ENCODE assay signal across 8 cellular contexts in genomic region chr16:85245307-85246172, GRCh38.
DNase-seq lines count a peak whose midpoint lies in the region; ATAC-seq and TF ChIP-seq lines count a peak whose summit lies in the region.

No MANE protein-coding gene starts in this region.

- no peak overlapping the region for H3K4me3 ChIP-seq in right cardiac atrium (ENCODE audit: low read length)
- no peak overlapping the region for H3K4me3 ChIP-seq in smooth muscle cell

- H3F3A ChIP-seq in smooth muscle cell (ENCODE audit: low read depth): no peaks in the 10 kb centered on the region

- no peak overlapping the region for H2AFZ ChIP-seq in smooth muscle cell (ENCODE audit: low read depth)

- DNase-seq in DMS53 (lab: John Stamatoyannopoulos, UW) (peak; percentile 77), LHCN-M2 (ENCODE audit: low read depth) (peak; percentile 68), amygdala (lab: John Stamatoyannopoulos, UW) (peak in 34 of 56 donors; percentile 5 to 60 (median 27)), right cardiac atrium (peak; percentile 68 to 87 (median 83)), smooth muscle cell (lab: John Stamatoyannopoulos, UW; ENCODE audit: unreplicated experiment) (peak; percentile 28)

- intact Hi-C loops in right cardiac atrium (cut with DNase I): loop anchor here in 3 of 4 donors (5.0 to 10.0 kb wide), 2 partner anchors 131 to 133 kb away; partner anchors contain the start of gene CIBAR2 (in 3 of the 3)

- H3K27me3 ChIP-seq in right cardiac atrium (ENCODE audit: control insufficient read depth, insufficient read depth): no peaks in the 10 kb centered on the region
- no peaks in the 10 kb centered on the region for H3K27me3 ChIP-seq in smooth muscle cell (ENCODE audit: low read depth)

- H3K9me3 ChIP-seq in right cardiac atrium (ENCODE audit: control insufficient read depth, low read length) (no peaks in the 10 kb centered on the region), smooth muscle cell (replicated peaks; ENCODE audit: low read depth) (no peaks in the 10 kb centered on the region)

- no peak overlapping the region for H3K9ac ChIP-seq in smooth muscle cell (ENCODE audit: low read depth)

- TF ChIP-seq CTCF in smooth muscle cell (IDR thresholded peaks at IDR 0.05; ENCODE audit: borderline replicate concordance, insufficient read depth, poor library complexity, severe bottlenecking): peak; percentile 84

- peaks cover 7% of the 10 kb centered on the region for H3K79me2 ChIP-seq in smooth muscle cell (ENCODE audit: low read depth)

- no peak overlapping the region for H3K27ac ChIP-seq in right cardiac atrium (ENCODE audit: low read length)
- no peak overlapping the region for H3K27ac ChIP-seq in smooth muscle cell (ENCODE audit: low read depth)

- H3K4me1 ChIP-seq in right cardiac atrium (ENCODE audit: control insufficient read depth, insufficient read depth, low read length) (no peaks in the 10 kb centered on the region), smooth muscle cell (ENCODE audit: low read depth) (peaks cover 6% of the 10 kb centered on the region)

- no peak overlapping the region for H3K4me2 ChIP-seq in smooth muscle cell

- 22% methylated on average over 24 of the region's 24 CpGs for WGBS in right cardiac atrium
- 33% methylated on average over 23 of the region's 24 CpGs for WGBS in smooth muscle cell (ENCODE audit: low lambda C conversion rate)

- no peaks in the 10 kb centered on the region for H3K36me3 ChIP-seq in smooth muscle cell (ENCODE audit: low read depth)

- peaks cover 44% of the 10 kb centered on the region for H4K20me1 ChIP-seq in smooth muscle cell (ENCODE audit: low read depth)

- ATAC-seq in SK-N-SH treated with all-trans-retinoic acid at 6 μM for 48 hours: peak; percentile 88
- peak; percentile 61 to 64 for ATAC-seq in right cardiac atrium
- no peak for ATAC-seq in HG02970 (IDR thresholded peaks at IDR 0.05; ENCODE audit: low FRiP score, unreplicated experiment)
- ATAC-seq in HG02973 (IDR thresholded peaks at IDR 0.05; ENCODE audit: unreplicated experiment): no peak

TF ChIP-seq in SK-N-SH treated with all-trans-retinoic acid at 6 μM for 48 hours, 23 proteins besides CTCF, POLR2A, EP300 and RAD21:
- no peak for TF ChIP-seq PATZ1 (CRISPR knock-in tag; IDR thresholded peaks at IDR 0.05; ENCODE audit: borderline replicate concordance)
- TF ChIP-seq OSR1 (CRISPR knock-in tag; IDR thresholded peaks at IDR 0.05): no peak
- TF ChIP-seq CREB5 (CRISPR knock-in tag; IDR thresholded peaks at IDR 0.05; ENCODE audit: low read depth): no peak
- no peak for TF ChIP-seq ZC3H10 (CRISPR knock-in tag; IDR thresholded peaks at IDR 0.05)
- no peak for TF ChIP-seq CSDC2 (CRISPR knock-in tag; IDR thresholded peaks at IDR 0.05)
- TF ChIP-seq ZFP30 (CRISPR knock-in tag; IDR thresholded peaks at IDR 0.05): no peak
- no peak for TF ChIP-seq PPARA (CRISPR knock-in tag; IDR thresholded peaks at IDR 0.05; ENCODE audit: borderline replicate concordance)
- TF ChIP-seq RARB (CRISPR knock-in tag; IDR thresholded peaks at IDR 0.05): no peak
- TF ChIP-seq TSHZ2 (CRISPR knock-in tag; IDR thresholded peaks at IDR 0.05): no peak
- no peak for TF ChIP-seq CSRNP3 (CRISPR knock-in tag; IDR thresholded peaks at IDR 0.05)
- TF ChIP-seq TCF4 (CRISPR knock-in tag; IDR thresholded peaks at IDR 0.05; ENCODE audit: borderline replicate concordance): no peak
- TF ChIP-seq ESRRG (CRISPR knock-in tag; IDR thresholded peaks at IDR 0.05): no peak
- no peak for TF ChIP-seq ZNF70 (CRISPR knock-in tag; IDR thresholded peaks at IDR 0.05)
- no peak for TF ChIP-seq ZFP3 (CRISPR knock-in tag; IDR thresholded peaks at IDR 0.05)
- TF ChIP-seq ZNF565 (CRISPR knock-in tag; conservative IDR thresholded peaks at IDR 0.05; ENCODE audit: low read depth): no peak
- no peak for TF ChIP-seq BACH2 (CRISPR knock-in tag; IDR thresholded peaks at IDR 0.05; ENCODE audit: borderline replicate concordance)
TF ChIP-seq in SK-N-SH treated with all-trans-retinoic acid at 6 μM for 48 hours: peak in this region for 0.

Comparison
In these comparisons a context has a peak if more than half of its experiments do, and no peak if none do; other contexts are left out.
1. DNase-seq: peak in every context shown above with its lines; median percentile 83 in right cardiac atrium; 77 in DMS53; 68 in LHCN-M2; 28 in smooth muscle cell; 27 in amygdala.
2. ATAC-seq: peak in SK-N-SH treated with all-trans-retinoic acid at 6 μM for 48 hours (single experiment) and right cardiac atrium (2 of 2); none in HG02970 (single experiment) and HG02973 (single experiment).